ENCODE assay signal across 22 cellular contexts in genomic region chr6:39016831-39017230, GRCh38.
"Had no signal": no experiment of that assay in that cellular context is flagged by ENCODE, and none has a peak within 500 bp of the region (broad histone marks: within the 10 kb centered on the region; RNA-seq: fewer than 3 reads in every experiment).

No MANE protein-coding gene starts in this region.

- ATAC-seq: left cardiac atrium; left colon; left lobe of liver; left lung; left ventricle myocardium superior; lower lobe of right lung; mucosa of descending colon; naive thymus-derived CD4-positive, alpha-beta T cell had no signal

- DNase-seq: hippocampal formation; hypothalamus; immature natural killer cell; islet precursor cell; kidney; kidney glomerular epithelial cell; left cardiac atrium; left colon; left lung; left ventricle myocardium inferior; left ventricle myocardium superior; lower lobe of right lung; mammary epithelial cell; mesenchymal stem cell; mesendoderm; midbrain; mucosa of descending colon; naive B cell; naive thymus-derived CD4-positive, alpha-beta T cell had no signal

- H3K27ac Mint-ChIP-seq: immature natural killer cell; memory B cell; mesothelial cell of epicardium; naive B cell; naive thymus-derived CD4-positive, alpha-beta T cell had no signal

- H3K9me3 Mint-ChIP-seq: immature natural killer cell, mesothelial cell of epicardium had no signal

- H3K4me1 Mint-ChIP-seq: immature natural killer cell, memory B cell, mesothelial cell of epicardium, naive B cell had no signal

- H3K4me3 Mint-ChIP-seq: immature natural killer cell; memory B cell; mesothelial cell of epicardium; naive B cell; naive thymus-derived CD4-positive, alpha-beta T cell had no signal

- H3K36me3 Mint-ChIP-seq: immature natural killer cell; mesothelial cell of epicardium; naive thymus-derived CD4-positive, alpha-beta T cell had no signal
